34 cellular contexts compared by ENCODE assay signal in the genomic region with DNA sequence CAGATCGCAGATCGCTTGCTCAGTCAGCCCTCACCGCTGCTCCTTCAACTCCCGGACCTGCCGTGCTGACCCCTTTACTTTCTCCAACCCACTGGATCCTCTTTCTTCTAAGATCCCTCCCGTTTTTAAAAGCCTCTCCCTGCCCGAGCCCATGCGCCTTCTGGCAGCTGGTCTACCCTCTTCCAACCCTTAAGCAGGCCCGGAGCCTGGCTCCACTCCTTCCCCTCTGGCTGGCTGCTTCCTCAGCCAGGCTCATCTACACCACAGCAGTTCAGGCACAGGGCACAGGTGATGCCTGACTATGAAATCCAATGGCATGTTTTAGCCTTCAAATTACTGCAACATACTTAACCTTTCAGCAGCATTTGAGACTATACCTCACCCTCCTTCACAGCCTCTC.
"Had no signal": no experiment of that assay in that cellular context is flagged by ENCODE, and none has a peak within 500 bp of the region (broad histone marks: within the 10 kb centered on the region; RNA-seq: fewer than 3 reads in every experiment).

No MANE protein-coding gene starts in this region.

- H3K27ac Mint-ChIP-seq: activated CD4-positive, alpha-beta T cell treated with anti-CD3 and anti-CD28 coated beads, Interleukin-2, amount 10 ng/mL, durations not matched to agents 7 days and 5 days; activated CD8-positive, alpha-beta T cell treated with anti-CD3 and anti-CD28 coated beads for 36 hours; activated naive CD4-positive, alpha-beta T cell treated with anti-CD3 and anti-CD28 coated beads for 36 hours; activated naive CD4-positive, alpha-beta T cell treated with anti-CD3 and anti-CD28 coated beads, Interleukin-2, amount 50 U/mL, for 24 hours; activated naive CD8-positive, alpha-beta T cell treated with anti-CD3 and anti-CD28 coated beads for 36 hours; activated naive CD8-positive, alpha-beta T cell treated with anti-CD3 and anti-CD28 coated beads, Interleukin-2, amount 50 U/mL, for 24 hours; activated T-helper 1 cell treated with anti-CD3 and anti-CD28 coated beads, Interleukin-12 subunit alpha, Interleukin-12 subunit beta, Interleukin-2, Interleukin-4 antibody, amounts not matched to agents 30 ng/mL and 10 ng/mL and 1 ng/mL, durations not matched to agents 14 hours and 24 hours and 36 hours; activated T-helper 2 cell treated with anti-CD3 and anti-CD28 coated beads, Interferon-gamma antibody, Interleukin-2, Interleukin-4, amounts not matched to agents 10 μg/mL and 5 μg/mL and 100 μg/mL, durations not matched to agents 14 hours and 24 hours and 36 hours; effector memory CD8-positive, alpha-beta T cell; T-helper 17 cell; T-helper 2 cell treated with Interferon-gamma antibody and Interleukin-4, amounts not matched to agents 5 μg/mL and 100 μg/mL, for 36 hours had no signal

- H3K4me1 ChIP-seq: adrenal gland, body of pancreas, heart left ventricle had no signal

- H3K4me3 Mint-ChIP-seq: activated CD4-positive, alpha-beta T cell treated with anti-CD3 and anti-CD28 coated beads, Interleukin-2, amount 10 ng/mL, durations not matched to agents 7 days and 5 days; activated CD8-positive, alpha-beta T cell treated with anti-CD3 and anti-CD28 coated beads for 36 hours; activated naive CD4-positive, alpha-beta T cell treated with anti-CD3 and anti-CD28 coated beads for 36 hours; activated naive CD4-positive, alpha-beta T cell treated with anti-CD3 and anti-CD28 coated beads, Interleukin-2, amount 50 U/mL, for 24 hours; activated naive CD8-positive, alpha-beta T cell treated with anti-CD3 and anti-CD28 coated beads for 36 hours; activated naive CD8-positive, alpha-beta T cell treated with anti-CD3 and anti-CD28 coated beads, Interleukin-2, amount 50 U/mL, for 24 hours; activated T-cell treated with anti-CD3 and anti-CD28 coated beads, Interleukin-2, amount 50 U/mL, for 4 hours; activated T-helper 1 cell treated with anti-CD3 and anti-CD28 coated beads, Interleukin-12 subunit alpha, Interleukin-12 subunit beta, Interleukin-2, Interleukin-4 antibody, amounts not matched to agents 30 ng/mL and 10 ng/mL and 1 ng/mL, durations not matched to agents 14 hours and 24 hours and 36 hours; effector memory CD8-positive, alpha-beta T cell; T-helper 17 cell; T-helper 2 cell treated with Interferon-gamma antibody and Interleukin-4, amounts not matched to agents 5 μg/mL and 100 μg/mL, for 36 hours had no signal

- H3K9me3 Mint-ChIP-seq: activated CD4-positive, alpha-beta T cell treated with anti-CD3 and anti-CD28 coated beads, Interleukin-2, amount 10 ng/mL, durations not matched to agents 7 days and 5 days; activated CD8-positive, alpha-beta T cell treated with anti-CD3 and anti-CD28 coated beads for 36 hours; activated naive CD4-positive, alpha-beta T cell treated with anti-CD3 and anti-CD28 coated beads for 36 hours; activated naive CD4-positive, alpha-beta T cell treated with anti-CD3 and anti-CD28 coated beads, Interleukin-2, amount 50 U/mL, for 24 hours; activated naive CD8-positive, alpha-beta T cell treated with anti-CD3 and anti-CD28 coated beads for 36 hours; activated naive CD8-positive, alpha-beta T cell treated with anti-CD3 and anti-CD28 coated beads, Interleukin-2, amount 50 U/mL, for 24 hours; activated T-cell treated with anti-CD3 and anti-CD28 coated beads, Interleukin-2, amount 50 U/mL, for 4 hours; activated T-helper 1 cell treated with anti-CD3 and anti-CD28 coated beads, Interleukin-12 subunit alpha, Interleukin-12 subunit beta, Interleukin-2, Interleukin-4 antibody, amounts not matched to agents 30 ng/mL and 10 ng/mL and 1 ng/mL, durations not matched to agents 14 hours and 24 hours and 36 hours; activated T-helper 2 cell treated with anti-CD3 and anti-CD28 coated beads, Interferon-gamma antibody, Interleukin-2, Interleukin-4, amounts not matched to agents 10 μg/mL and 5 μg/mL and 100 μg/mL, durations not matched to agents 14 hours and 24 hours and 36 hours; effector memory CD8-positive, alpha-beta T cell; T-helper 2 cell treated with Interferon-gamma antibody and Interleukin-4, amounts not matched to agents 5 μg/mL and 100 μg/mL, for 36 hours had no signal

- H3K27me3 ChIP-seq: body of pancreas had no signal

- FAIRE-seq: colon, endometrium, endothelial cell of umbilical vein, frontal cortex had no signal

- H3K4me3 ChIP-seq: adrenal gland, body of pancreas, heart left ventricle had no signal

- H3K9me3 ChIP-seq: adrenal gland, body of pancreas, heart left ventricle had no signal

- DNase-seq: activated CD4-positive, alpha-beta T cell treated with anti-CD3 and anti-CD28 coated beads for 1 hour; activated CD4-positive, alpha-beta T cell treated with anti-CD3 and anti-CD28 coated beads for 4 hours; activated CD4-positive, alpha-beta T cell treated with anti-CD3 and anti-CD28 coated beads, Interleukin-2, amount 10 ng/mL, durations not matched to agents 7 days and 5 days; activated CD4-positive, alpha-beta T cell treated with anti-CD3 and anti-CD28 coated beads, Interleukin-2, amount 50 U/mL, for 4 hours; activated CD8-positive, alpha-beta memory T cell treated with anti-CD3 and anti-CD28 coated beads for 24 hours; activated CD8-positive, alpha-beta T cell treated with anti-CD3 and anti-CD28 coated beads for 36 hours; activated effector memory CD4-positive, alpha-beta T cell treated with anti-CD3 and anti-CD28 coated beads, Interleukin-2, amount 50 U/mL, for 16 hours; activated naive CD4-positive, alpha-beta T cell treated with anti-CD3 and anti-CD28 coated beads for 36 hours; activated naive CD8-positive, alpha-beta T cell treated with anti-CD3 and anti-CD28 coated beads for 36 hours; activated naive CD8-positive, alpha-beta T cell treated with anti-CD3 and anti-CD28 coated beads, Interleukin-2, amount 50 U/mL, for 24 hours; activated T-cell treated with anti-CD3 and anti-CD28 coated beads, Interleukin-2, amount 50 U/mL, for 4 hours; adrenal gland; amygdala; aorta; body of pancreas; caudate nucleus; cortex of kidney; dermis blood vessel endothelial cell; effector CD4-positive, alpha-beta T cell; effector memory CD8-positive, alpha-beta T cell; foreskin fibroblast; heart left ventricle; T-helper 1 cell; T-helper 17 cell; T1000 had no signal

- H3K36me3 Mint-ChIP-seq: activated naive CD4-positive, alpha-beta T cell treated with anti-CD3 and anti-CD28 coated beads, Interleukin-2, amount 50 U/mL, for 24 hours; activated naive CD8-positive, alpha-beta T cell treated with anti-CD3 and anti-CD28 coated beads for 36 hours had no signal

- H3K4me1 Mint-ChIP-seq: activated CD4-positive, alpha-beta T cell treated with anti-CD3 and anti-CD28 coated beads, Interleukin-2, amount 10 ng/mL, durations not matched to agents 7 days and 5 days; activated naive CD4-positive, alpha-beta T cell treated with anti-CD3 and anti-CD28 coated beads, Interleukin-2, amount 50 U/mL, for 24 hours had no signal

- ATAC-seq: activated CD8-positive, alpha-beta T cell treated with anti-CD3 and anti-CD28 coated beads for 36 hours; activated naive CD8-positive, alpha-beta T cell treated with anti-CD3 and anti-CD28 coated beads, Interleukin-2, amount 50 U/mL, for 24 hours; activated T-cell treated with anti-CD3 and anti-CD28 coated beads, Interleukin-2, amount 50 U/mL, for 4 hours; body of pancreas; effector memory CD8-positive, alpha-beta T cell; esophagus mucosa; heart left ventricle; T-helper 17 cell had no signal

- H3K27ac ChIP-seq: adrenal gland, body of pancreas, heart left ventricle had no signal

- H3K36me3 ChIP-seq: adrenal gland, heart left ventricle had no signal
